8 cellular contexts compared by ENCODE assay signal in the genomic region with DNA sequence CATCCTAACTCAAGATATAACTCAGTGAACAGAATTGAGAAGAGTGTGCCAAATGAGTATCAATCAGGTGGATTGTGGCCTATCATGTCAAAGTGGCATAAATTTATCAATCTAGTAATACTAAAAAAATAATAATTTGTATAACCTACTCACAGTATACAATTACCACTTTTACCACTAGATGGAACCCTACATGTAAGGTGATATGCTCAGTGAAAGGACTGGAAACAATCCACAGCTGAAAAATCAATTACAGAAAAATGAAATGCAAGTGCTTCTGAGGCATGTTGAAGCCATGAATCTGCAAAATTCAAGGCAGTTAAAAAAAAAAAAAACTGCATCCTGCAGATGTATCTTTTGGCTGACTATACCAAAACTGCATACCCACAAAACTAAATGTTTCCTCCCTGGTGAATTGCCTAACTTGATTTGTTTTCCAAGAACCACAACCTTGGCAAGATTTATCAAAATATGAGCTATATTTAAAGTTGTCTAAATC. TPM values are rescaled to one million over a fixed set of nuclear protein-coding genes. Genes with fewer than 3 reads are reported as not detected.
DNase-seq lines count a peak whose midpoint lies in the region; ATAC-seq, FAIRE-seq and TF ChIP-seq lines count a peak whose summit lies in the region.

No MANE protein-coding gene starts in this region.

- peaks cover 46% of the 10 kb centered on the region for H3K79me2 ChIP-seq in HCT116 (ENCODE audit: insufficient read depth, low read length)

- peak; percentile 33 for DNase-seq in HCT116 (ENCODE audit: low read depth, low spot score)
- peak; percentile 15 to 44 for DNase-seq in NCI-H526 (lab: John Stamatoyannopoulos, UW)
- peak in 1 of 4 donors; percentile 4 for DNase-seq in body of pancreas
- no peak for DNase-seq in kidney
- DNase-seq in superior temporal gyrus (ENCODE audit: extremely low spot score) = peak; percentile 85
- no peak for DNase-seq in activated gamma-delta T cell (lab: John Stamatoyannopoulos, UW)

- intact Hi-C loops in HCT116 (cut with micrococcal nuclease) = loop anchor here (2.0 kb wide), 1 partner anchor 76 kb away; no protein-coding TSS in a partner anchor
- intact Hi-C loops in body of pancreas (cut with DNase I) = no loop called here
- intact Hi-C loops in kidney (cut with DNase I) = no loop called here

- POLR2A ChIA-PET in HCT116 (lab: Charles Lee) = interaction anchor here (1.2 to 1.3 kb wide), 2 partner anchors 12 to 52 kb away, joined by 3 read pairs; no protein-coding TSS in a partner anchor

- H2AFZ ChIP-seq in HCT116 (ENCODE audit: low read depth, low read length, poor library complexity, severe bottlenecking) = no peak overlapping the region

- no peaks in the 10 kb centered on the region; a peak in 1 of 22 replicates for H4K20me1 ChIP-seq in BLaER1 treated with 17β-estradiol and CSF1 and Interleukin-3, amounts not matched to agents 10 nM and 100 nM
- H4K20me1 ChIP-seq in HCT116 (ENCODE audit: insufficient read depth) = no peaks in the 10 kb centered on the region

- peaks cover 0 to 7% (median 5%) of the 10 kb centered on the region in 11 experiments; a peak in 10 of 22 replicates for H3K9me3 ChIP-seq in BLaER1 treated with 17β-estradiol and CSF1 and Interleukin-3, amounts not matched to agents 10 nM and 100 nM (replicated peaks in 1 of 11)
- H3K9me3 ChIP-seq in HCT116 (ENCODE audit: control insufficient read depth in 1 of 2, insufficient read depth in 1 of 2, low read depth in 1 of 2, low read length in 2 of 2) = no peaks in the 10 kb centered on the region
- H3K9me3 ChIP-seq in body of pancreas = no peaks in the 10 kb centered on the region
- no peaks in the 10 kb centered on the region for H3K9me3 ChIP-seq in kidney (ENCODE audit: control insufficient read depth in 1 of 2, low read length in 2 of 2)

- TF ChIP-seq CTCF in HCT116 (IDR thresholded peaks at IDR 0.05 in 2 of 3, conservative IDR thresholded peaks at IDR 0.05 in 1 of 3; ENCODE audit: borderline replicate concordance in 1 of 3, insufficient read depth in 1 of 3, low read depth in 2 of 3, low read length in 2 of 3) (peak; percentile 54 to 57 (median 56); a peak in 5 of 6 replicates), body of pancreas (IDR thresholded peaks at IDR 0.05) (peak; percentile 39 to 86 (median 80)), kidney (IDR thresholded peaks at IDR 0.05; ENCODE audit: borderline replicate concordance, extremely low read depth, insufficient read depth) (peak; percentile 40)

- CTCF ChIA-PET in HCT116 (lab: Charles Lee) = interaction anchor here (0.7 to 1.6 kb wide), 14 partner anchors 8 to 253 kb away, joined by 3 to 15 read pairs (median 4); partner anchors contain the start of genes ARHGAP19 and RRP12

- no peaks in the 10 kb centered on the region for H3K27me3 ChIP-seq in BLaER1 treated with 17β-estradiol and CSF1 and Interleukin-3, amounts not matched to agents 10 nM and 100 nM
- H3K27me3 ChIP-seq in HCT116 (ENCODE audit: insufficient read depth, low read length) (no peaks in the 10 kb centered on the region), body of pancreas (no peaks in the 10 kb centered on the region)

- BruUV-seq in HCT116 (replicated peaks; lab: Mats Ljungman, UMichigan) = no TSS peak

- TF ChIP-seq POLR2A in HCT116 (IDR thresholded peaks at IDR 0.05; ENCODE audit: borderline replicate concordance, extremely low read depth, insufficient read depth, insufficient read length) = no peak
- no peak for TF ChIP-seq POLR2A in body of pancreas (IDR thresholded peaks at IDR 0.05)

- H3K9me2 ChIP-seq in HCT116 (ENCODE audit: insufficient read depth) = no peaks in the 10 kb centered on the region

- H3K4me2 ChIP-seq in BLaER1 treated with 17β-estradiol and CSF1 and Interleukin-3, amounts not matched to agents 10 nM and 100 nM = peak overlapping the region; percentile 72 to 96 (median 86)
- H3K4me2 ChIP-seq in HCT116 (ENCODE audit: low read length) = no peak overlapping the region

- H3K9ac ChIP-seq in BLaER1 treated with 17β-estradiol and CSF1 and Interleukin-3, amounts not matched to agents 10 nM and 100 nM = peak overlapping the region; percentile 72 to 88 (median 82)
- no peak overlapping the region for H3K9ac ChIP-seq in HCT116 (ENCODE audit: low read length)
- H3K9ac ChIP-seq in kidney (ENCODE audit: low read length in 2 of 2) = no peak overlapping the region

- RAD21 ChIA-PET in HCT116 (lab: Charles Lee; ENCODE audit: low non-redundant PET in 1 of 2, low total read pairs in 2 of 2, uncharacterized antibody in 2 of 2, unreplicated experiment in 2 of 2) = interaction anchor here in 1 of 2 experiments (1.3 kb wide), 1 partner anchor 66 kb away, joined by 3 read pairs; no protein-coding TSS in a partner anchor

- H3K27ac ChIP-seq in BLaER1 treated with 17β-estradiol and CSF1 and Interleukin-3, amounts not matched to agents 10 nM and 100 nM = peak overlapping the region; percentile 74 to 98 (median 94)
- H3K27ac ChIP-seq in HCT116 (ENCODE audit: low read depth, low read length) (no peak overlapping the region; the same call in 1 of the 2 replicates), body of pancreas (peak overlapping the region in 3 of 4 donors; percentile 9 to 62 (median 57)), kidney (ENCODE audit: low read depth in 2 of 2, low read length in 2 of 2) (no peak overlapping the region)

- peak; percentile 84 for ATAC-seq in HCT116
- ATAC-seq in body of pancreas = peak; percentile 96
- no peak for ATAC-seq in GM21526 (IDR thresholded peaks at IDR 0.05; ENCODE audit: low FRiP score, unreplicated experiment)

- peak overlapping the region in 9 of 10 experiments; percentile 17 to 44 (median 39); a peak in 10 of 20 replicates for H3K4me3 ChIP-seq in BLaER1 treated with 17β-estradiol and CSF1 and Interleukin-3, amounts not matched to agents 10 nM and 100 nM
- H3K4me3 ChIP-seq in HCT116 (replicated peaks in 1 of 2; ENCODE audit: low read depth in 1 of 2, low read length in 2 of 2) (no peak overlapping the region), body of pancreas (no peak overlapping the region), kidney (ENCODE audit: low read length in 2 of 2) (no peak overlapping the region)

- H3K4me1 ChIP-seq in BLaER1 treated with 17β-estradiol and CSF1 and Interleukin-3, amounts not matched to agents 10 nM and 100 nM = peaks cover 66 to 72% (median 69%) of the 10 kb centered on the region in 10 experiments
- H3K4me1 ChIP-seq in HCT116 (ENCODE audit: control insufficient read depth in 1 of 2, insufficient read depth in 2 of 2, low read length in 2 of 2) (peaks cover 5 to 12% of the 10 kb centered on the region in 2 experiments; a peak in 2 of 4 replicates), body of pancreas (peaks cover 3% of the 10 kb centered on the region), kidney (ENCODE audit: control insufficient read depth in 1 of 2, insufficient read depth in 1 of 2, low read depth in 1 of 2, low read length in 2 of 2) (peaks cover 0 to 3% of the 10 kb centered on the region in 2 donors)

- FAIRE-seq in kidney (lab: Jason Lieb, UNC) = peak; percentile 74

- peak; percentile 71 for TF ChIP-seq RAD21 in HCT116 (IDR thresholded peaks at IDR 0.05; ENCODE audit: low read depth)

- peaks cover 0 to 8% (median 6%) of the 10 kb centered on the region in 11 experiments; a peak in 12 of 22 replicates for H3K36me3 ChIP-seq in BLaER1 treated with 17β-estradiol and CSF1 and Interleukin-3, amounts not matched to agents 10 nM and 100 nM
- no peaks in the 10 kb centered on the region for H3K36me3 ChIP-seq in HCT116 (ENCODE audit: control insufficient read depth in 1 of 2, insufficient read depth in 2 of 2, low read length in 2 of 2)
- H3K36me3 ChIP-seq in body of pancreas (replicated peaks in 1 of 2; ENCODE audit: insufficient read depth in 1 of 2, low read depth in 2 of 2) = no peaks in the 10 kb centered on the region
- no peaks in the 10 kb centered on the region for H3K36me3 ChIP-seq in kidney (ENCODE audit: control insufficient read depth in 1 of 2, insufficient read depth in 2 of 2, low read length in 2 of 2)

TF ChIP-seq in HCT116, 20 proteins besides CTCF, POLR2A, EP300 and RAD21:
- TF ChIP-seq CEBPB (IDR thresholded peaks at IDR 0.05; ENCODE audit: low read depth) = 0 out of 2 replicates have a peak, but pooled peaks have one; percentile 11
- TF ChIP-seq TCF7L2 (IDR thresholded peaks at IDR 0.05; ENCODE audit: borderline replicate concordance, extremely low read depth, insufficient read depth, insufficient read length) = no peak

RNA-seq across cellular contexts. Expression of gene ARHGAP19, which starts 13.9 kb away (rescaled TPM):
- 36.8 TPM for total RNA-seq in HCT116 (2021; ENCODE audit: unreplicated experiment)
- polyA plus RNA-seq in HCT116 (2012) = 16.6 and 19.3 TPM in 2 replicates
- 1 to 10 TPM; 2.6 to 7.3 TPM for total RNA-seq in body of pancreas
- 10.6 TPM for total RNA-seq in kidney
- polyA plus RNA-seq in kidney (ENCODE audit: insufficient read depth, low read depth, low replicate concordance) = 5.3 TPM

RNA-seq across cellular contexts. Expression of gene FRAT1, which starts 40.5 kb away (rescaled TPM):
- total RNA-seq in HCT116 (2021; ENCODE audit: unreplicated experiment) = 1.7 TPM
- polyA plus RNA-seq in HCT116 (2012) = 0.95 and 1.0 TPM in 2 replicates
- total RNA-seq in body of pancreas = 1 to 10 TPM; 3.0 to 6.5 TPM
- total RNA-seq in kidney = 7.0 TPM
- polyA plus RNA-seq in kidney (ENCODE audit: insufficient read depth, low read depth, low replicate concordance) = 2.1 TPM

RNA-seq across cellular contexts. Expression of gene FRAT2, which starts 56.0 kb away (rescaled TPM):
- total RNA-seq in HCT116 (2021; ENCODE audit: unreplicated experiment) (10.7 TPM), body of pancreas (10 to 100 TPM; 19.5 to 20.8 TPM), kidney (16.8 TPM)
- 4.3 and 4.7 TPM in 2 replicates for polyA plus RNA-seq in HCT116 (2012)
- 5.4 TPM for polyA plus RNA-seq in kidney (ENCODE audit: insufficient read depth, low read depth, low replicate concordance)

Comparison
In these comparisons a context has a peak if more than half of its experiments do, and no peak if none do; other contexts are left out.
1. H3K27ac ChIP-seq: peak in BLaER1 treated with 17β-estradiol and CSF1 and Interleukin-3, amounts not matched to agents 10 nM and 100 nM (11 of 11) and body of pancreas (3 of 4); none in HCT116 (single experiment) and kidney (0 of 2).
2. H3K4me3 ChIP-seq: peak in BLaER1 treated with 17β-estradiol and CSF1 and Interleukin-3, amounts not matched to agents 10 nM and 100 nM (9 of 10); none in HCT116 (0 of 2), body of pancreas (0 of 2) and kidney (0 of 2).
3. H3K9ac ChIP-seq: peak in BLaER1 treated with 17β-estradiol and CSF1 and Interleukin-3, amounts not matched to agents 10 nM and 100 nM (11 of 11); none in HCT116 (single experiment) and kidney (0 of 2).
4. DNase-seq: peak in HCT116 (single experiment), NCI-H526 (2 of 2) and superior temporal gyrus (single experiment); none in kidney (single experiment) and activated gamma-delta T cell (single experiment).
5. Peak in every context shown above with its lines, with median percentiles within 50 percentile points of each other: CTCF ChIP-seq.